Comparison of ENCODE assay signal across 15 cellular contexts in genomic region chr9:123753669-123754307, GRCh38.
DNase-seq lines count a peak whose midpoint lies in the region; TF ChIP-seq lines count a peak whose summit lies in the region.
"Had no signal": no experiment of that assay in that cellular context is flagged by ENCODE, and none has a peak within 500 bp of the region (broad histone marks: within the 10 kb centered on the region; RNA-seq: fewer than 3 reads in every experiment).

No MANE protein-coding gene starts in this region.

- H4K8ac ChIP-seq in mesenchymal stem cell (ENCODE audit: low read length) = no peak overlapping the region

- no peak for TF ChIP-seq CTCF in CD14-positive monocyte (IDR thresholded peaks at IDR 0.05)
- TF ChIP-seq CTCF in GM12865 (IDR thresholded peaks at IDR 0.05; ENCODE audit: insufficient read depth, low read depth, low read length, missing control alignments) = no peak
- TF ChIP-seq CTCF in MM.1S (IDR thresholded peaks at IDR 0.05; ENCODE audit: low read length) = no peak
- TF ChIP-seq CTCF in prostate gland (IDR thresholded peaks at IDR 0.05) = no peak

- peaks cover 6% of the 10 kb centered on the region for H3K79me1 ChIP-seq in mesenchymal stem cell (replicated peaks; ENCODE audit: low read length, poor library complexity, severe bottlenecking)

- H3K9me2 ChIP-seq in MM.1S (replicated peaks; ENCODE audit: insufficient read depth, low read length) = no peaks in the 10 kb centered on the region

- H4K91ac ChIP-seq in mesenchymal stem cell (ENCODE audit: low read length) = no peak overlapping the region

- peaks cover 9% of the 10 kb centered on the region; the same call in 1 of the 2 replicates for H3F3A ChIP-seq in MM.1S (ENCODE audit: insufficient read depth, low read length)

- no peak overlapping the region for H2BK12ac ChIP-seq in mesenchymal stem cell (ENCODE audit: low read length in 2 of 2)

- no peak overlapping the region for H3K27ac ChIP-seq in MM.1S (ENCODE audit: low read length)
- no peak overlapping the region for H3K27ac ChIP-seq in mesenchymal stem cell (ENCODE audit: low read length, poor library complexity, severe bottlenecking)
- no peak overlapping the region for H3K27ac ChIP-seq in prostate gland
- H3K27ac ChIP-seq: A549, C4-2B, SK-N-MC had no signal

- H2AFZ ChIP-seq in MM.1S (ENCODE audit: low read length) (no peak overlapping the region), mesenchymal stem cell (ENCODE audit: low read depth, low read length) (no peak overlapping the region)

- no peak overlapping the region for H3K4ac ChIP-seq in mesenchymal stem cell (ENCODE audit: low read depth in 1 of 2, low read length in 2 of 2)

- H3K79me2 ChIP-seq in MM.1S (ENCODE audit: low read length) = no peaks in the 10 kb centered on the region

- no peak for TF ChIP-seq POLR2A in prostate gland (IDR thresholded peaks at IDR 0.05)

- H3K9me3 ChIP-seq in MM.1S (replicated peaks; ENCODE audit: insufficient read depth, low read length) (no peaks in the 10 kb centered on the region), mesenchymal stem cell (ENCODE audit: control insufficient read depth, low read length) (no peaks in the 10 kb centered on the region), prostate gland (no peaks in the 10 kb centered on the region)
- H3K9me3 ChIP-seq: A549 had no signal

- H3K27me3 ChIP-seq in MM.1S (replicated peaks; ENCODE audit: insufficient read depth, low read length) = no peaks in the 10 kb centered on the region
- no peaks in the 10 kb centered on the region for H3K27me3 ChIP-seq in mesenchymal stem cell (ENCODE audit: control insufficient read depth in 1 of 2, insufficient read depth in 1 of 2, low read length in 2 of 2)
- no peaks in the 10 kb centered on the region for H3K27me3 ChIP-seq in prostate gland (replicated peaks; ENCODE audit: insufficient read depth)

- H3K27ac Mint-ChIP-seq in CD14-positive monocyte = peak overlapping the region in 4 of 7 donors; percentile 51 to 79 (median 60)

- H3K4me1 ChIP-seq in MM.1S (ENCODE audit: low read length) (peaks cover 24% of the 10 kb centered on the region), mesenchymal stem cell (ENCODE audit: control insufficient read depth, insufficient read depth, low read depth, low read length) (peaks cover 11% of the 10 kb centered on the region), prostate gland (replicated peaks) (no peaks in the 10 kb centered on the region)
- H3K4me1 ChIP-seq: A549 had no signal

- H3K4me3 ChIP-seq in GM12865 (ENCODE audit: low read depth, low read length) (no peak overlapping the region), MM.1S (ENCODE audit: low read length) (no peak overlapping the region), mesenchymal stem cell (ENCODE audit: insufficient read depth in 1 of 2, low read depth in 1 of 2, low read length in 2 of 2) (no peak overlapping the region), prostate gland (no peak overlapping the region)
- H3K4me3 ChIP-seq: A549, SK-N-MC had no signal

- H3K4me1 Mint-ChIP-seq in CD14-positive monocyte = peaks cover 51% of the 10 kb centered on the region

- peaks cover 48 to 73% of the 10 kb centered on the region in 2 donors for H3K36me3 Mint-ChIP-seq in CD14-positive monocyte

- 90% methylated on average over 3 of the region's 3 CpGs for WGBS in mesenchymal stem cell
- 97% methylated on average over 3 of the region's 3 CpGs for WGBS in prostate gland

- H3K36me3 ChIP-seq in MM.1S (replicated peaks; ENCODE audit: insufficient read depth, low read length) (no peaks in the 10 kb centered on the region), mesenchymal stem cell (ENCODE audit: control insufficient read depth in 1 of 2, insufficient read depth in 2 of 2, low read depth in 1 of 2, low read length in 2 of 2) (peaks cover 3 to 22% of the 10 kb centered on the region in 2 experiments), prostate gland (no peaks in the 10 kb centered on the region)

- H3K9ac ChIP-seq in MM.1S (ENCODE audit: low read length) = no peak overlapping the region
- no peak overlapping the region for H3K9ac ChIP-seq in mesenchymal stem cell (ENCODE audit: low read length)

- no peak overlapping the region for H3K14ac ChIP-seq in mesenchymal stem cell (ENCODE audit: low read length in 2 of 2)

- H3K4me2 ChIP-seq in MM.1S (ENCODE audit: low read depth, low read length) (no peak overlapping the region), mesenchymal stem cell (ENCODE audit: low read length, poor library complexity, severe bottlenecking) (no peak overlapping the region)
- H3K4me2 ChIP-seq: A549 had no signal

- H2BK120ac ChIP-seq in mesenchymal stem cell (ENCODE audit: low read depth, low read length) = no peak overlapping the region

- H3K4me3 Mint-ChIP-seq in CD14-positive monocyte = no peak overlapping the region

- H3K18ac ChIP-seq in mesenchymal stem cell (ENCODE audit: low read depth in 1 of 2, low read length in 2 of 2) = no peak overlapping the region

- H4K20me1 ChIP-seq in MM.1S (ENCODE audit: insufficient read depth, low read length) = no peaks in the 10 kb centered on the region

- no peak overlapping the region for H2BK15ac ChIP-seq in mesenchymal stem cell (ENCODE audit: low read depth, poor library complexity, severe bottlenecking)

- intact Hi-C loops in CD14-positive monocyte (cut with micrococcal nuclease) = no loop called here
- intact Hi-C loops in prostate gland (cut with DNase I) = no loop called here

- DNase-seq in CD14-positive monocyte (ENCODE audit: low spot score) = no peak
- DNase-seq in GM12865 (ENCODE audit: low read depth) = peak; percentile 55
- DNase-seq in MM.1S = peak; percentile 21
- DNase-seq in kidney tubule cell (ENCODE audit: low spot score) = peak; percentile 73
- no peak for DNase-seq in midbrain (lab: John Stamatoyannopoulos, UW)
- no peak for DNase-seq in mesenchymal stem cell
- no peak for DNase-seq in prostate gland (ENCODE audit: low spot score)
- DNase-seq: NCI-H1092 treated with DMSO at 0.1 percent for 48 hours, NCI-H187, NCI-H2171, NCI-H446 treated with DMSO at 0.1 percent for 48 hours, NCI-H774 had no signal

- H2BK5ac ChIP-seq in mesenchymal stem cell (ENCODE audit: low read depth, low read length, poor library complexity, severe bottlenecking) = no peak overlapping the region

- no peaks in the 10 kb centered on the region for H3K27me3 Mint-ChIP-seq in CD14-positive monocyte (ENCODE audit: low read depth in 3 of 3)

- no peak overlapping the region for H2AK5ac ChIP-seq in mesenchymal stem cell (ENCODE audit: low read length, severe bottlenecking)

- no peaks in the 10 kb centered on the region for H3K9me3 Mint-ChIP-seq in CD14-positive monocyte

- no peak overlapping the region for H3K23ac ChIP-seq in mesenchymal stem cell (ENCODE audit: low read length in 2 of 2)

Comparison
In these comparisons a context has a peak if more than half of its experiments do, and no peak if none do; other contexts are left out.
1. DNase-seq: peak in GM12865 (single experiment), MM.1S (single experiment) and kidney tubule cell (single experiment); none in CD14-positive monocyte (single experiment), midbrain (single experiment), mesenchymal stem cell (single experiment) and prostate gland (single experiment).